ENCODE assay signal across 8 cellular contexts in genomic region chr17:8156174-8156992, GRCh38. TPM values are rescaled to one million over a fixed set of nuclear protein-coding genes. Genes with fewer than 3 reads are reported as not detected.
DNase-seq lines count a peak whose midpoint lies in the region; ATAC-seq, FAIRE-seq and TF ChIP-seq lines count a peak whose summit lies in the region.

No MANE protein-coding gene starts in this region.

- peak overlapping the region; percentile 96 for H3K4me2 ChIP-seq in keratinocyte (ENCODE audit: control insufficient read depth, extremely low read depth, insufficient read depth, low read depth, low read length)

- no peak overlapping the region for H2AFZ ChIP-seq in keratinocyte (ENCODE audit: control insufficient read depth, low read length)

- peak overlapping the region; percentile 100 for H3K9ac ChIP-seq in keratinocyte (ENCODE audit: control insufficient read depth, extremely low read depth, insufficient read depth, low read length)

- H3K27ac ChIP-seq in keratinocyte (ENCODE audit: control insufficient read depth, insufficient read depth, low read length): peak overlapping the region; percentile 100

- H3K9me3 ChIP-seq in keratinocyte (ENCODE audit: control insufficient read depth, low read depth, low read length): no peaks in the 10 kb centered on the region

- H3K27me3 ChIP-seq in keratinocyte (ENCODE audit: control insufficient read depth, extremely low read depth, insufficient read depth, low read length): no peaks in the 10 kb centered on the region

- TF ChIP-seq POLR2A in GM18951 (IDR thresholded peaks at IDR 0.05; ENCODE audit: extremely low read depth, insufficient read depth, insufficient read length): peak; percentile 63

- peak; percentile 100 for DNase-seq in AG09319 (ENCODE audit: extremely low read depth, low read depth)
- DNase-seq in NCI-H226: peak; percentile 99
- peak; percentile 99 to 100 (median 100) for DNase-seq in activated CD4-positive, CD25-positive, alpha-beta regulatory T cell (lab: John Stamatoyannopoulos, UW)
- peak; percentile 100 for DNase-seq in cerebellar nuclear complex (lab: John Stamatoyannopoulos, UW)
- peak; percentile 100 for DNase-seq in keratinocyte (ENCODE audit: low read depth, low spot score)
- DNase-seq in stimulated activated CD4-positive, alpha-beta T cell treated with anti-CD3 and anti-CD28 coated beads, Interleukin-15, amount 100 ng/mL, for 1 hour (ENCODE audit: low read depth in 1 of 2, low spot score in 1 of 2): peak; percentile 99 to 100

- H3K4me3 ChIP-seq in keratinocyte (ENCODE audit: control insufficient read depth in 2 of 3, extremely low read depth in 1 of 3, insufficient read depth in 2 of 3, low read depth in 1 of 3, low read length in 3 of 3): peak overlapping the region; percentile 78 to 100 (median 79)

- peak; percentile 8; the same call in 1 of the 2 replicates for TF ChIP-seq CTCF in AG09319 (IDR thresholded peaks at IDR 0.05; ENCODE audit: low read depth, low read length)
- no peak for TF ChIP-seq CTCF in keratinocyte (optimal IDR thresholded peaks at IDR 0.05 in 1 of 3, IDR thresholded peaks at IDR 0.05 in 1 of 3, conservative IDR thresholded peaks at IDR 0.05 in 1 of 3; ENCODE audit: extremely low read depth in 1 of 3, insufficient read depth in 2 of 3, low read length in 3 of 3)

- peaks cover 39% of the 10 kb centered on the region for H3K79me2 ChIP-seq in keratinocyte (ENCODE audit: control insufficient read depth, insufficient read depth, low read length)

- peaks cover 36% of the 10 kb centered on the region for H3K4me1 ChIP-seq in keratinocyte (ENCODE audit: control insufficient read depth, extremely low read depth, insufficient read depth, low read length)

- peak; percentile 78 for ATAC-seq in HG03175 (IDR thresholded peaks at IDR 0.05; ENCODE audit: unreplicated experiment)

- peaks cover 3% of the 10 kb centered on the region for H4K20me1 ChIP-seq in keratinocyte (ENCODE audit: control insufficient read depth, extremely low read depth, insufficient read depth, low read length)

- peak; percentile 98 for FAIRE-seq in keratinocyte (lab: Jason Lieb, UNC)

- dilution Hi-C loops in keratinocyte (cut with MboI; ENCODE audit: extremely low pct_ligation_motif_present, low sequenced_read_pairs): no loop called here

- peaks cover 12 to 33% of the 10 kb centered on the region in 2 experiments for H3K36me3 ChIP-seq in keratinocyte (ENCODE audit: control insufficient read depth in 2 of 2, extremely low read depth in 1 of 2, insufficient read depth in 2 of 2, low read length in 2 of 2)

- in situ Hi-C loops in GM18951 (cut with MboI; ENCODE audit: low sequenced_read_pairs, unreplicated experiment): no loop called here

- peaks cover 7% of the 10 kb centered on the region for H3K9me1 ChIP-seq in keratinocyte (ENCODE audit: control insufficient read depth, extremely low read depth, insufficient read depth, low read length)

RNA-seq across cellular contexts. Expression of gene PER1, which starts 4.2 kb away (rescaled TPM):
- 14.4 to 15.2 TPM (median 15.1 TPM) in 3 replicates for polyA plus RNA-seq in keratinocyte
- polyA plus RNA-seq in keratinocyte (2011; ENCODE audit: low read depth): 112 TPM
- 6.8 and 12.7 TPM in 2 replicates for polyA plus RNA-seq in keratinocyte (2011; cell fraction: cytosol; rRNA removed)
- 50.1 and 90.1 TPM in 2 replicates for polyA plus RNA-seq in keratinocyte (2011; cell fraction: nucleus; rRNA removed)
- 24.3 and 51.6 TPM in 2 replicates for polyA plus RNA-seq in keratinocyte (2012; ENCODE audit: low replicate concordance)
- polyA minus RNA-seq in keratinocyte: 29.9 to 138 TPM (median 46.3 TPM) in 3 replicates
- polyA minus RNA-seq in keratinocyte (2011; cell fraction: cytosol; rRNA and poly(A)+ RNA removed): 38.8 TPM
- polyA minus RNA-seq in keratinocyte (2011; cell fraction: nucleus; rRNA and poly(A)+ RNA removed): 61.0 and 101 TPM in 2 replicates

RNA-seq across cellular contexts. Expression of gene VAMP2, which starts 6.4 kb away (rescaled TPM):
- 8.1 to 10.4 TPM (median 9.8 TPM) in 3 replicates for polyA plus RNA-seq in keratinocyte
- 4.8 TPM for polyA plus RNA-seq in keratinocyte (2011; ENCODE audit: low read depth)
- polyA plus RNA-seq in keratinocyte (2011; cell fraction: cytosol; rRNA removed): 18.2 and 18.5 TPM in 2 replicates
- polyA plus RNA-seq in keratinocyte (2011; cell fraction: nucleus; rRNA removed): 25.2 and 27.5 TPM in 2 replicates
- polyA plus RNA-seq in keratinocyte (2012; ENCODE audit: low replicate concordance): 17.1 and 41.4 TPM in 2 replicates
- polyA minus RNA-seq in keratinocyte: 4.3 to 11.4 TPM (median 5.8 TPM) in 3 replicates
- 3.6 TPM for polyA minus RNA-seq in keratinocyte (2011; cell fraction: cytosol; rRNA and poly(A)+ RNA removed)
- polyA minus RNA-seq in keratinocyte (2011; cell fraction: nucleus; rRNA and poly(A)+ RNA removed): 3.1 and 5.4 TPM in 2 replicates

RNA-seq across cellular contexts. Expression of gene TMEM107, which starts 19.8 kb away (rescaled TPM):
- 16.2 to 21.8 TPM (median 19.0 TPM) in 3 replicates for polyA plus RNA-seq in keratinocyte
- 10.0 TPM for polyA plus RNA-seq in keratinocyte (2011; ENCODE audit: low read depth)
- polyA plus RNA-seq in keratinocyte (2011; cell fraction: cytosol; rRNA removed): 13.1 and 16.1 TPM in 2 replicates
- polyA plus RNA-seq in keratinocyte (2011; cell fraction: nucleus; rRNA removed): 19.6 and 21.1 TPM in 2 replicates
- 13.7 and 19.3 TPM in 2 replicates for polyA plus RNA-seq in keratinocyte (2012; ENCODE audit: low replicate concordance)
- polyA minus RNA-seq in keratinocyte: 20.1 to 94.3 TPM (median 45.7 TPM) in 3 replicates
- 44.7 TPM for polyA minus RNA-seq in keratinocyte (2011; cell fraction: cytosol; rRNA and poly(A)+ RNA removed)
- polyA minus RNA-seq in keratinocyte (2011; cell fraction: nucleus; rRNA and poly(A)+ RNA removed): 48.4 and 76.6 TPM in 2 replicates

RNA-seq across cellular contexts. Expression of gene HES7, which starts 32.5 kb away (rescaled TPM):
- polyA plus RNA-seq in keratinocyte: 0.05 to 0.33 TPM (median 0.16 TPM) in 3 replicates
- 0.60 TPM for polyA plus RNA-seq in keratinocyte (2011; ENCODE audit: low read depth)
- polyA plus RNA-seq in keratinocyte (2011; cell fraction: cytosol; rRNA removed): 0.97 TPM in 1 of 2 replicates, not detected in the other
- 0.42 and 1.5 TPM in 2 replicates for polyA plus RNA-seq in keratinocyte (2011; cell fraction: nucleus; rRNA removed)
- 0.81 and 1.1 TPM in 2 replicates for polyA plus RNA-seq in keratinocyte (2012; ENCODE audit: low replicate concordance)
- not detected in 3 replicates for polyA minus RNA-seq in keratinocyte
- 4.2 TPM for polyA minus RNA-seq in keratinocyte (2011; cell fraction: cytosol; rRNA and poly(A)+ RNA removed)
- 1.1 TPM in 1 of 2 replicates, not detected in the other for polyA minus RNA-seq in keratinocyte (2011; cell fraction: nucleus; rRNA and poly(A)+ RNA removed)

RNA-seq across cellular contexts. Expression of gene BORCS6, which starts 33.6 kb away (rescaled TPM):
- 4.2 to 6.3 TPM (median 5.5 TPM) in 3 replicates for polyA plus RNA-seq in keratinocyte
- polyA plus RNA-seq in keratinocyte (2011; ENCODE audit: low read depth): 0.90 TPM
- 3.3 and 7.3 TPM in 2 replicates for polyA plus RNA-seq in keratinocyte (2011; cell fraction: cytosol; rRNA removed)
- 4.4 and 5.6 TPM in 2 replicates for polyA plus RNA-seq in keratinocyte (2011; cell fraction: nucleus; rRNA removed)
- polyA plus RNA-seq in keratinocyte (2012; ENCODE audit: low replicate concordance): 4.5 and 6.5 TPM in 2 replicates
- 2.9 to 5.0 TPM (median 3.9 TPM) in 3 replicates for polyA minus RNA-seq in keratinocyte
- 10.6 TPM for polyA minus RNA-seq in keratinocyte (2011; cell fraction: cytosol; rRNA and poly(A)+ RNA removed)
- polyA minus RNA-seq in keratinocyte (2011; cell fraction: nucleus; rRNA and poly(A)+ RNA removed): 3.3 and 3.4 TPM in 2 replicates

Comparison
In these comparisons a context has a peak if more than half of its experiments do, and no peak if none do; other contexts are left out.
1. Peak in every context shown above with its lines: DNase-seq, ATAC-seq, H3K4me3 ChIP-seq and H3K27ac ChIP-seq.